Comparison of ENCODE assay signal across 9 cellular contexts in genomic region chr19:38693380-38694223, GRCh38. TPM values are rescaled to one million over a fixed set of nuclear protein-coding genes. Genes with fewer than 3 reads are reported as not detected.
DNase-seq lines count a peak whose midpoint lies in the region; ATAC-seq and TF ChIP-seq lines count a peak whose summit lies in the region.
"Had no signal": no experiment of that assay in that cellular context is flagged by ENCODE, and none has a peak within 500 bp of the region (broad histone marks: within the 10 kb centered on the region; RNA-seq: fewer than 3 reads in every experiment).

No MANE protein-coding gene starts in this region.

- H3K27ac Mint-ChIP-seq in endodermal cell, result peak overlapping the region; percentile 94

- peaks cover 7 to 43% (median 21%) of the 10 kb centered on the region in 11 experiments; a peak in 19 of 22 replicates for H3K36me3 ChIP-seq in BLaER1 treated with 17β-estradiol and CSF1 and Interleukin-3, amounts not matched to agents 10 nM and 100 nM
- H3K36me3 ChIP-seq in endodermal cell (ENCODE audit: control insufficient read depth, insufficient read depth, low read length), result peaks cover 54% of the 10 kb centered on the region
- peaks cover 15% of the 10 kb centered on the region for H3K36me3 ChIP-seq in mucosa of stomach (ENCODE audit: control insufficient read depth, insufficient read depth, low read length)

- no peaks in the 10 kb centered on the region for H3K9me3 Mint-ChIP-seq in endodermal cell

- no peak overlapping the region for H3K4me3 Mint-ChIP-seq in endodermal cell

- 62 to 79% methylated on average over 7 to 19 of the region's 19 CpGs for WGBS in endodermal cell (ENCODE audit: insufficient coverage in 1 of 2, insufficient read length in 1 of 2), 2 experiments

- ATAC-seq in HG02678 (IDR thresholded peaks at IDR 0.05; ENCODE audit: unreplicated experiment), result peak; percentile 68
- ATAC-seq in GM18867 (IDR thresholded peaks at IDR 0.05; ENCODE audit: unreplicated experiment), result no peak

- H3K27ac ChIP-seq in BLaER1 treated with 17β-estradiol and CSF1 and Interleukin-3, amounts not matched to agents 10 nM and 100 nM, result peak overlapping the region in 10 of 11 experiments; percentile 12 to 95 (median 82); a peak in 19 of 22 replicates
- peak overlapping the region; percentile 89 for H3K27ac ChIP-seq in endodermal cell (ENCODE audit: low read depth, low read length)

- peaks cover 33% of the 10 kb centered on the region for H3K4me1 Mint-ChIP-seq in endodermal cell

- H3K9me3 ChIP-seq in BLaER1 treated with 17β-estradiol and CSF1 and Interleukin-3, amounts not matched to agents 10 nM and 100 nM (replicated peaks in 1 of 11), result no peaks in the 10 kb centered on the region
- H3K9me3 ChIP-seq in endodermal cell (ENCODE audit: control insufficient read depth, low read length), result no peaks in the 10 kb centered on the region
- H3K9me3 ChIP-seq in mucosa of stomach (ENCODE audit: control insufficient read depth, low read length), result no peaks in the 10 kb centered on the region

- peak overlapping the region in 10 of 11 experiments; percentile 15 to 77 (median 68); a peak in 19 of 22 replicates for H3K9ac ChIP-seq in BLaER1 treated with 17β-estradiol and CSF1 and Interleukin-3, amounts not matched to agents 10 nM and 100 nM
- no peak overlapping the region for H3K9ac ChIP-seq in endodermal cell (ENCODE audit: extremely low read depth, low read length, poor library complexity, severe bottlenecking)
- H3K9ac ChIP-seq in mucosa of stomach (ENCODE audit: low read length), result peak overlapping the region; percentile 61

- DNase-seq in T-helper 22 cell (ENCODE audit: low read depth) (peak; percentile 67), endodermal cell (peak; percentile 84), NCI-H1694 (lab: John Stamatoyannopoulos, UW) (no peak), CD1c-positive myeloid dendritic cell (ENCODE audit: extremely low spot score) (no peak)

- peaks cover 92 to 100% (median 100%) of the 10 kb centered on the region in 10 experiments for H3K4me1 ChIP-seq in BLaER1 treated with 17β-estradiol and CSF1 and Interleukin-3, amounts not matched to agents 10 nM and 100 nM
- peaks cover 10% of the 10 kb centered on the region for H3K4me1 ChIP-seq in endodermal cell (ENCODE audit: control insufficient read depth, insufficient read depth, low read length)
- peaks cover 72% of the 10 kb centered on the region for H3K4me1 ChIP-seq in mucosa of stomach (ENCODE audit: control insufficient read depth, insufficient read depth, low read length)

- H3K27me3 ChIP-seq in BLaER1 treated with 17β-estradiol and CSF1 and Interleukin-3, amounts not matched to agents 10 nM and 100 nM, result no peaks in the 10 kb centered on the region
- H3K27me3 ChIP-seq in endodermal cell (ENCODE audit: control insufficient read depth, insufficient read depth, low read length, poor library complexity, severe bottlenecking) (no peaks in the 10 kb centered on the region), mucosa of stomach (ENCODE audit: control insufficient read depth, insufficient read depth, low read length) (no peaks in the 10 kb centered on the region)

- peaks cover 36% of the 10 kb centered on the region for H3K36me3 Mint-ChIP-seq in endodermal cell (ENCODE audit: low read depth)

- H3K4me3 ChIP-seq in BLaER1 treated with 17β-estradiol and CSF1 and Interleukin-3, amounts not matched to agents 10 nM and 100 nM, result peak overlapping the region in 8 of 10 experiments; percentile 19 to 56 (median 44); a peak in 15 of 20 replicates
- H3K4me3 ChIP-seq in endodermal cell (ENCODE audit: low read length), result no peak overlapping the region
- H3K4me3 ChIP-seq in mucosa of stomach (ENCODE audit: low read length), result no peak overlapping the region

- H3K27me3 Mint-ChIP-seq in endodermal cell (ENCODE audit: insufficient read depth), result no peaks in the 10 kb centered on the region

- H3K4me2 ChIP-seq in BLaER1 treated with 17β-estradiol and CSF1 and Interleukin-3, amounts not matched to agents 10 nM and 100 nM, result peak overlapping the region; percentile 83 to 99 (median 94)

- peaks cover 23 to 85% (median 65%) of the 10 kb centered on the region in 11 experiments; a peak in 20 of 22 replicates for H4K20me1 ChIP-seq in BLaER1 treated with 17β-estradiol and CSF1 and Interleukin-3, amounts not matched to agents 10 nM and 100 nM

- TF ChIP-seq CTCF in endodermal cell (conservative IDR thresholded peaks at IDR 0.05), result no peak

RNA-seq across cellular contexts. Expression of gene ACTN4, which starts 46.2 kb away (rescaled TPM):
- total RNA-seq in endodermal cell, result 100 to 1,000 TPM; 378 to 437 TPM
- polyA plus RNA-seq in endodermal cell (2013, experiment 1 of 2), result 322 TPM
- polyA plus RNA-seq in endodermal cell (2013, experiment 2 of 2), result 298 TPM

RNA-seq across cellular contexts. Expression of gene CAPN12, which starts 50.7 kb away (rescaled TPM):
- total RNA-seq in endodermal cell, result 10 to 100 TPM; 14.5 to 83.0 TPM
- polyA plus RNA-seq in endodermal cell (2013, experiment 1 of 2), result 9.1 TPM
- 8.0 TPM for polyA plus RNA-seq in endodermal cell (2013, experiment 2 of 2)
- polyA plus RNA-seq: neural cell had no signal

Comparison
In these comparisons a context has a peak if more than half of its experiments do, and no peak if none do; other contexts are left out.
1. H3K4me3 ChIP-seq: peak in BLaER1 treated with 17β-estradiol and CSF1 and Interleukin-3, amounts not matched to agents 10 nM and 100 nM (8 of 10); none in endodermal cell (single experiment) and mucosa of stomach (single experiment).
2. DNase-seq: peak in T-helper 22 cell (single experiment) and endodermal cell (single experiment); none in NCI-H1694 (single experiment) and CD1c-positive myeloid dendritic cell (single experiment).